10 cellular contexts compared by ENCODE assay signal in genomic region chr11:68311155-68312116, GRCh38. TPM values are rescaled to one million over a fixed set of nuclear protein-coding genes. Genes with fewer than 3 reads are reported as not detected.
DNase-seq lines count a peak whose midpoint lies in the region; ATAC-seq and TF ChIP-seq lines count a peak whose summit lies in the region.
"Had no signal": no experiment of that assay in that cellular context is flagged by ENCODE, and none has a peak within 500 bp of the region (broad histone marks: within the 10 kb centered on the region; RNA-seq: fewer than 3 reads in every experiment).

No MANE protein-coding gene starts in this region.

- no peak overlapping the region for H3K27ac ChIP-seq in PC-9
- no peak overlapping the region for H3K27ac ChIP-seq in endodermal cell (ENCODE audit: low read depth, low read length)
- peak overlapping the region; percentile 58 for H3K27ac ChIP-seq in psoas muscle
- H3K27ac ChIP-seq: HL-60 had no signal

- H3K9me3 ChIP-seq in PC-9 (ENCODE audit: insufficient read depth, low read depth) (no peaks in the 10 kb centered on the region), endodermal cell (ENCODE audit: control insufficient read depth, low read length) (no peaks in the 10 kb centered on the region), psoas muscle (no peaks in the 10 kb centered on the region)

- peak overlapping the region; percentile 69 for H3K4me2 ChIP-seq in PC-9

- H3K4me1 Mint-ChIP-seq in endodermal cell: peaks cover 23% of the 10 kb centered on the region

- H3K9me2 ChIP-seq in PC-9 (ENCODE audit: insufficient read depth): no peaks in the 10 kb centered on the region

- H3K36me3 ChIP-seq in PC-9 (ENCODE audit: low read depth): no peaks in the 10 kb centered on the region
- H3K36me3 ChIP-seq in endodermal cell (ENCODE audit: control insufficient read depth, insufficient read depth, low read length): no peaks in the 10 kb centered on the region
- no peaks in the 10 kb centered on the region for H3K36me3 ChIP-seq in psoas muscle (ENCODE audit: insufficient read depth in 1 of 2, low read depth in 1 of 2)

- no peaks in the 10 kb centered on the region for H3K27me3 Mint-ChIP-seq in endodermal cell (ENCODE audit: insufficient read depth)

- peaks cover 5% of the 10 kb centered on the region; the same call in 1 of the 2 replicates for H4K20me1 ChIP-seq in PC-9 (ENCODE audit: insufficient read depth)

- no peak for DNase-seq in GM12864 (ENCODE audit: low read depth)
- no peak for DNase-seq in PC-9
- DNase-seq in endodermal cell: peak; percentile 61
- DNase-seq in psoas muscle: no peak
- no peak for DNase-seq in ureter (ENCODE audit: low spot score)
- DNase-seq in hippocampal formation (lab: John Stamatoyannopoulos, UW): no peak
- DNase-seq in mucosa of gallbladder (ENCODE audit: low spot score): no peak
- DNase-seq: occipital lobe had no signal

- no peaks in the 10 kb centered on the region for H3K27me3 ChIP-seq in PC-9 (ENCODE audit: insufficient read depth, low read depth)
- no peaks in the 10 kb centered on the region for H3K27me3 ChIP-seq in endodermal cell (ENCODE audit: control insufficient read depth, insufficient read depth, low read length, poor library complexity, severe bottlenecking)
- H3K27me3 ChIP-seq in psoas muscle (ENCODE audit: insufficient read depth in 3 of 3, low read length in 2 of 3): no peaks in the 10 kb centered on the region

- TF ChIP-seq CTCF in GM12864 (IDR thresholded peaks at IDR 0.05; ENCODE audit: low read depth, low read length, missing control alignments) (no peak), PC-9 (conservative IDR thresholded peaks at IDR 0.05) (no peak), endodermal cell (conservative IDR thresholded peaks at IDR 0.05) (no peak), psoas muscle (IDR thresholded peaks at IDR 0.05) (no peak)

- no peak overlapping the region for H3K27ac Mint-ChIP-seq in endodermal cell

- POLR2A ChIA-PET in PC-9 (lab: Charles Lee; ENCODE audit: unreplicated experiment): interaction anchor here (0.6 to 0.7 kb wide), 4 partner anchors 33 to 126 kb away, joined by 3 to 7 read pairs (median 4); no protein-coding TSS in a partner anchor

- H3K4me3 ChIP-seq in GM12864 (ENCODE audit: low read depth, low read length) (peak overlapping the region; percentile 32; the same call in 1 of the 2 replicates), PC-9 (peak overlapping the region; percentile 50; the same call in 1 of the 2 replicates), endodermal cell (ENCODE audit: low read length) (no peak overlapping the region), psoas muscle (peak overlapping the region; percentile 53)

- H3K36me3 Mint-ChIP-seq in endodermal cell (ENCODE audit: low read depth): no peaks in the 10 kb centered on the region

- CTCF ChIA-PET in PC-9 (lab: Charles Lee): interaction anchor here (1.6 kb wide), 1 partner anchor 14 kb away, joined by 14 read pairs; no protein-coding TSS in a partner anchor

- peaks cover 34% of the 10 kb centered on the region for H3K79me2 ChIP-seq in PC-9 (ENCODE audit: low read depth)

- H3K4me3 Mint-ChIP-seq in endodermal cell: peak overlapping the region; percentile 61

- WGBS in endodermal cell (ENCODE audit: insufficient coverage in 1 of 2, insufficient read length in 1 of 2), 2 experiments: 93 to 95% methylated on average over 20 to 25 of the region's 25 CpGs
- 84 to 85% (median 85%) methylated on average over 25 of the region's 25 CpGs for WGBS in psoas muscle, 3 donors

- intact Hi-C loops in PC-9 (cut with micrococcal nuclease; ENCODE audit: unreplicated experiment): no loop called here
- intact Hi-C loops in psoas muscle (cut with DNase I): loop anchor here in 1 of 2 donors (5.0 kb wide), 1 partner anchor 61 kb away; no protein-coding TSS in a partner anchor

- BruUV-seq in PC-9 (replicated peaks; lab: Mats Ljungman, UMichigan): no TSS peak

- H2AFZ ChIP-seq in PC-9: no peak overlapping the region

- H3K9ac ChIP-seq in endodermal cell (ENCODE audit: extremely low read depth, low read length, poor library complexity, severe bottlenecking): no peak overlapping the region

- H3K9me3 Mint-ChIP-seq in endodermal cell: no peaks in the 10 kb centered on the region

- no peak for ATAC-seq in psoas muscle
- ATAC-seq in GM21515 (IDR thresholded peaks at IDR 0.05; ENCODE audit: unreplicated experiment): no peak

- H3K4me1 ChIP-seq in PC-9 (replicated peaks; ENCODE audit: insufficient read depth): peaks cover 24% of the 10 kb centered on the region
- H3K4me1 ChIP-seq in endodermal cell (ENCODE audit: control insufficient read depth, insufficient read depth, low read length): no peaks in the 10 kb centered on the region
- H3K4me1 ChIP-seq in psoas muscle: peaks cover 34% of the 10 kb centered on the region

- H3F3A ChIP-seq in PC-9 (ENCODE audit: insufficient read depth, low read depth): peaks cover 49% of the 10 kb centered on the region

RNA-seq across cellular contexts. Expression of gene LRP5, which starts 1.0 kb away (rescaled TPM):
- 112 and 129 TPM in 2 replicates for total RNA-seq in PC-9 (2021)
- total RNA-seq in endodermal cell: 10 to 100 TPM; 58.2 to 64.1 TPM
- polyA plus RNA-seq in endodermal cell (2013, experiment 1 of 2): 37.4 TPM
- polyA plus RNA-seq in endodermal cell (2013, experiment 2 of 2): 35.9 TPM
- total RNA-seq in psoas muscle: 10 to 100 TPM; 16.7 to 19.2 (median 17.9) TPM
- 1 to 10 TPM; 5.3 to 8.0 (median 6.5) TPM for polyA plus RNA-seq in psoas muscle
- 82.4 TPM for total RNA-seq in ureter
- 154 TPM for total RNA-seq in mucosa of gallbladder

RNA-seq across cellular contexts. Expression of gene C11orf24, which starts 39.7 kb away (rescaled TPM):
- total RNA-seq in PC-9 (2021): 27.2 and 37.7 TPM in 2 replicates
- total RNA-seq in endodermal cell: 10 to 100 TPM; 38.4 to 39.4 TPM
- 34.3 TPM for polyA plus RNA-seq in endodermal cell (2013, experiment 1 of 2)
- polyA plus RNA-seq in endodermal cell (2013, experiment 2 of 2): 33.0 TPM
- 10 to 100 TPM in 3 of 4 donors, 1 to 10 TPM in 1; 9.0 to 22.2 (median 19.1) TPM for total RNA-seq in psoas muscle
- polyA plus RNA-seq in psoas muscle: 10 to 100 TPM; 12.3 to 49.8 (median 23.3) TPM
- total RNA-seq in ureter: 37.1 TPM
- total RNA-seq in mucosa of gallbladder: 38.8 TPM
